Comparison of ENCODE assay signal across 8 cellular contexts in genomic region chr3:49723301-49723630, GRCh38. TPM values are rescaled to one million over a fixed set of nuclear protein-coding genes. Genes with fewer than 3 reads are reported as not detected.
A peak's percentile ranks its signal among the peaks of the same experiment; 100 is the strongest.
DNase-seq lines count a peak whose midpoint lies in the region; ATAC-seq and TF ChIP-seq lines count a peak whose summit lies in the region.

No MANE protein-coding gene starts in this region.

- H3K4me1 ChIP-seq in ascending aorta (peaks cover 19 to 24% of the 10 kb centered on the region in 2 donors), hepatocyte (ENCODE audit: insufficient read depth) (peaks cover 25% of the 10 kb centered on the region)

- H3K9me2 ChIP-seq in hepatocyte (replicated peaks; ENCODE audit: insufficient read depth), result no peaks in the 10 kb centered on the region

- peaks cover 13% of the 10 kb centered on the region for H3K79me2 ChIP-seq in hepatocyte

- peak overlapping the region; percentile 92 to 97 (median 95) for H3K27ac Mint-ChIP-seq in CD14-positive monocyte

- H3K4me3 ChIP-seq in ascending aorta (peak overlapping the region; percentile 86 to 98), hepatocyte (peak overlapping the region; percentile 65)

- DNase-seq in CD14-positive monocyte (ENCODE audit: low spot score) (no peak), SK-N-DZ (ENCODE audit: low spot score) (peak; percentile 38), ascending aorta (ENCODE audit: low spot score in 2 of 2) (peak in 1 of 2 donors; percentile 82), hepatocyte (ENCODE audit: low spot score) (peak; percentile 83), sciatic nerve (ENCODE audit: low spot score) (peak; percentile 73), UCSD-AML1 (lab: John Stamatoyannopoulos, UW; ENCODE audit: unreplicated experiment) (no peak)

- H3K27me3 ChIP-seq in ascending aorta (no peaks in the 10 kb centered on the region), hepatocyte (no peaks in the 10 kb centered on the region)

- H3K27me3 Mint-ChIP-seq in CD14-positive monocyte (ENCODE audit: low read depth in 3 of 3), result peaks cover 4 to 7% (median 7%) of the 10 kb centered on the region in 3 donors

- H3K27ac ChIP-seq in ascending aorta (peak overlapping the region; percentile 93 to 97), hepatocyte (peak overlapping the region; percentile 96)

- peak overlapping the region; percentile 46 for H2AFZ ChIP-seq in hepatocyte

- ATAC-seq in HG02840 (IDR thresholded peaks at IDR 0.05; ENCODE audit: low FRiP score, unreplicated experiment) (peak; percentile 5), sciatic nerve (no peak), HG03175 (IDR thresholded peaks at IDR 0.05; ENCODE audit: unreplicated experiment) (no peak)

- WGBS in hepatocyte (ENCODE audit: low lambda C conversion rate, missing lambda C conversion rate), result 3% methylated on average over 20 of the region's 20 CpGs

- peaks cover 36% of the 10 kb centered on the region for H3K4me1 Mint-ChIP-seq in CD14-positive monocyte

- TF ChIP-seq CTCF in CD14-positive monocyte (IDR thresholded peaks at IDR 0.05), result no peak
- no peak for TF ChIP-seq CTCF in ascending aorta (IDR thresholded peaks at IDR 0.05)
- TF ChIP-seq CTCF in hepatocyte (IDR thresholded peaks at IDR 0.05; ENCODE audit: poor library complexity), result no peak

- H3K36me3 ChIP-seq in ascending aorta (peaks cover 23 to 53% of the 10 kb centered on the region in 2 donors), hepatocyte (replicated peaks; ENCODE audit: insufficient read depth, low read depth) (no peaks in the 10 kb centered on the region)

- peaks cover 0 to 5% (median 0%) of the 10 kb centered on the region in 7 donors for H3K9me3 Mint-ChIP-seq in CD14-positive monocyte

- H3K4me3 Mint-ChIP-seq in CD14-positive monocyte, result peak overlapping the region; percentile 87 to 95

- intact Hi-C loops in CD14-positive monocyte (cut with micrococcal nuclease) (loop anchor here (5.0 to 10.0 kb wide), 3 partner anchors 48 to 64 kb away; partner anchors contain the start of genes APEH (in 2 of the 2) and IP6K1 (in 2 of the 2)), ascending aorta (cut with DNase I) (loop anchor here (1.0 to 10.0 kb wide), 2 partner anchors 34 to 132 kb away; partner anchors contain the start of genes MST1, RNF123 and TRAIP), sciatic nerve (cut with DNase I) (no loop called here)

- H3K9me3 ChIP-seq in ascending aorta (no peaks in the 10 kb centered on the region), hepatocyte (ENCODE audit: low read depth) (no peaks in the 10 kb centered on the region)

- peak overlapping the region; percentile 80 for H3K4me2 ChIP-seq in hepatocyte

- peaks cover 3% of the 10 kb centered on the region for H4K20me1 ChIP-seq in hepatocyte (ENCODE audit: insufficient read depth, poor library complexity, severe bottlenecking)

- H3K36me3 Mint-ChIP-seq in CD14-positive monocyte, result peaks cover 36 to 52% of the 10 kb centered on the region in 2 donors

RNA-seq across cellular contexts. Expression of gene GMPPB, which starts 0.5 kb away (rescaled TPM):
- polyA plus RNA-seq in CD14-positive monocyte (10 to 100 TPM; 14.7 to 17.6 TPM), hepatocyte (41.0 and 48.7 TPM in 2 replicates)
- 14.8 and 19.7 TPM in 2 replicates for polyA plus RNA-seq in SK-N-DZ (2014; cell fraction: cytosol; rRNA removed)
- 16.3 and 21.8 TPM in 2 replicates for polyA plus RNA-seq in SK-N-DZ (2014; cell fraction: nucleus; rRNA removed)
- total RNA-seq in ascending aorta (16.4 TPM), hepatocyte (24.3 and 31.5 TPM in 2 replicates), sciatic nerve (22.0 TPM)

RNA-seq across cellular contexts. Expression of gene AMIGO3, which starts 3.8 kb away (rescaled TPM):
- polyA plus RNA-seq in CD14-positive monocyte (not detected), hepatocyte (1.7 and 2.4 TPM in 2 replicates)
- polyA plus RNA-seq in SK-N-DZ (2014; cell fraction: cytosol; rRNA removed), result 0.44 and 0.86 TPM in 2 replicates
- polyA plus RNA-seq in SK-N-DZ (2014; cell fraction: nucleus; rRNA removed), result 0.57 and 0.58 TPM in 2 replicates
- total RNA-seq in ascending aorta (0.43 TPM), hepatocyte (0.57 and 0.76 TPM in 2 replicates), sciatic nerve (not detected)

RNA-seq across cellular contexts. Expression of gene RNF123, which starts 33.9 kb away (rescaled TPM):
- polyA plus RNA-seq in CD14-positive monocyte (10 to 100 TPM; 11.1 to 15.7 TPM), hepatocyte (34.6 and 39.1 TPM in 2 replicates)
- polyA plus RNA-seq in SK-N-DZ (2014; cell fraction: cytosol; rRNA removed), result 14.9 and 15.5 TPM in 2 replicates
- polyA plus RNA-seq in SK-N-DZ (2014; cell fraction: nucleus; rRNA removed), result 48.4 and 67.6 TPM in 2 replicates
- total RNA-seq in ascending aorta (33.1 TPM), hepatocyte (27.7 and 32.1 TPM in 2 replicates), sciatic nerve (37.9 TPM)

RNA-seq across cellular contexts. Expression of gene MST1, which starts 34.0 kb away (rescaled TPM):
- polyA plus RNA-seq in CD14-positive monocyte (under 1 TPM in 1 of 2 donors, not detected in 1; 0.28 TPM), hepatocyte (137 and 158 TPM in 2 replicates)
- 2.6 and 6.7 TPM in 2 replicates for polyA plus RNA-seq in SK-N-DZ (2014; cell fraction: cytosol; rRNA removed)
- 96.5 and 100 TPM in 2 replicates for polyA plus RNA-seq in SK-N-DZ (2014; cell fraction: nucleus; rRNA removed)
- total RNA-seq in ascending aorta (12.6 TPM), hepatocyte (90.3 and 116 TPM in 2 replicates), sciatic nerve (20.6 TPM)

RNA-seq across cellular contexts. Expression of gene APEH, which starts 49.1 kb away (rescaled TPM):
- polyA plus RNA-seq in CD14-positive monocyte, result 100 to 1,000 TPM in 1 of 2 donors, 10 to 100 TPM in 1; 92.6 to 105 TPM
- polyA plus RNA-seq in SK-N-DZ (2014; cell fraction: cytosol; rRNA removed), result 57.0 and 60.5 TPM in 2 replicates
- 167 and 174 TPM in 2 replicates for polyA plus RNA-seq in SK-N-DZ (2014; cell fraction: nucleus; rRNA removed)
- total RNA-seq in ascending aorta, result 79.5 TPM
- 120 and 125 TPM in 2 replicates for total RNA-seq in hepatocyte
- polyA plus RNA-seq in hepatocyte, result 138 and 148 TPM in 2 replicates
- total RNA-seq in sciatic nerve, result 51.0 TPM

Comparison
In these comparisons a context has a peak if more than half of its experiments do, and no peak if none do; other contexts are left out.
1. DNase-seq: peak in SK-N-DZ (single experiment), hepatocyte (single experiment) and sciatic nerve (single experiment); none in CD14-positive monocyte (single experiment) and UCSD-AML1 (single experiment).